ENCODE assay signal across 27 cellular contexts in genomic region chr14:28695109-28695508, GRCh38.
"Had no signal": no experiment of that assay in that cellular context is flagged by ENCODE, and none has a peak within 500 bp of the region (broad histone marks: within the 10 kb centered on the region; RNA-seq: fewer than 3 reads in every experiment).

No MANE protein-coding gene starts in this region.

- H3K27me3 ChIP-seq: stomach, suprapubic skin, testis, thyroid gland, tibial artery, tibial nerve, transverse colon, upper lobe of left lung, upper lobe of right lung, uterus, vagina had no signal

- FAIRE-seq: urothelium cell line had no signal

- H3K36me3 ChIP-seq: stomach, suprapubic skin, thoracic aorta, thyroid gland, tibial artery, tibial nerve, transverse colon, upper lobe of left lung, upper lobe of right lung, uterus, vagina had no signal

- H3K27ac ChIP-seq: stomach, suprapubic skin, testis, thoracic aorta, thyroid gland, tibial artery, tibial nerve, transverse colon, upper lobe of left lung, upper lobe of right lung, uterus, vagina had no signal

- H3K9me3 ChIP-seq: stomach, suprapubic skin, testis, thoracic aorta, thyroid gland, tibial artery, tibial nerve, transverse colon, upper lobe of left lung, upper lobe of right lung, uterus, vagina had no signal

- DNase-seq: stimulated activated CD4-positive, alpha-beta T cell treated with anti-CD3 and anti-CD28 coated beads, Interleukin-2, amount 100 ng/mL, for 48 hours; stimulated activated CD4-positive, alpha-beta T cell treated with anti-CD3 and anti-CD28 coated beads, Interleukin-4, amount 100 ng/mL, for 1 hour; stimulated activated CD4-positive, alpha-beta T cell treated with anti-CD3 and anti-CD28 coated beads, Interleukin-4, amount 100 ng/mL, for 24 hours; stimulated activated CD4-positive, alpha-beta T cell treated with anti-CD3 and anti-CD28 coated beads, Interleukin-4, amount 100 ng/mL, for 4 hours; stimulated activated CD8-positive, alpha-beta memory T cell treated with anti-CD3 and anti-CD28 coated beads, Interleukin-4, amount 100 ng/mL, for 48 hours; stimulated activated naive B cell treated with anti-CD40 and anti-IgM and Interleukin-4, amounts not matched to agents 10 μg/mL and 1 μg/mL and 100 μg/mL, for 72 hours; stimulated activated naive CD4-positive, alpha-beta T cell; stimulated activated naive CD4-positive, alpha-beta T cell treated with Interleukin-2 at 50 U/mL for 16 hours; stimulated activated naive CD8-positive, alpha-beta T cell treated with anti-CD3 and anti-CD28 coated beads, Interleukin-15, amount 100 ng/mL, for 72 hours; stimulated activated naive CD8-positive, alpha-beta T cell treated with anti-CD3 and anti-CD28 coated beads, Interleukin-15, Interleukin-2, amounts not matched to agents 100 U/mL and 50 U/mL, for 24 hours; stomach; substantia nigra; testis; thyroid gland; tibial artery; transverse colon; trophoblast cell; upper lobe of left lung; upper lobe of right lung; uterus had no signal

- ATAC-seq: stimulated activated effector memory CD8-positive, alpha-beta T cell treated with anti-CD3 and anti-CD28 coated beads, Interleukin-12 subunit alpha, Interleukin-12 subunit beta, amount 100 ng/mL, for 72 hours; stimulated activated memory B cell treated with anti-CD40 and anti-IgM and Interleukin-4, amounts not matched to agents 10 μg/mL and 1 μg/mL and 100 μg/mL, for 72 hours; stimulated activated naive B cell treated with anti-CD40 and anti-IgM and Interleukin-4, amounts not matched to agents 10 μg/mL and 1 μg/mL and 100 μg/mL, for 72 hours; stimulated activated naive CD8-positive, alpha-beta T cell treated with anti-CD3 and anti-CD28 coated beads, Interleukin-15, amount 100 ng/mL, for 72 hours; stimulated activated naive CD8-positive, alpha-beta T cell treated with anti-CD3 and anti-CD28 coated beads, Interleukin-15, Interleukin-2, amounts not matched to agents 100 U/mL and 50 U/mL, for 24 hours; upper lobe of right lung had no signal

- H3K4me1 ChIP-seq: stomach, suprapubic skin, testis, thyroid gland, tibial artery, tibial nerve, transverse colon, upper lobe of left lung, upper lobe of right lung, uterus, vagina had no signal

- H3K4me3 ChIP-seq: stomach, suprapubic skin, testis, thoracic aorta, thyroid gland, tibial artery, tibial nerve, transverse colon, upper lobe of left lung, upper lobe of right lung, uterus, vagina had no signal
